Comparison of ENCODE assay signal across 27 cellular contexts in genomic region chr5:170627271-170627670, GRCh38.
"Had no signal": no experiment of that assay in that cellular context is flagged by ENCODE, and none has a peak within 500 bp of the region (broad histone marks: within the 10 kb centered on the region; RNA-seq: fewer than 3 reads in every experiment).

No MANE protein-coding gene starts in this region.

- H3K4me3 ChIP-seq: dorsolateral prefrontal cortex, gastrocnemius medialis, heart left ventricle, left lung, right lobe of liver, suprapubic skin, transverse colon, upper lobe of right lung, uterus had no signal

- H3K79me2 ChIP-seq: parathyroid adenoma had no signal

- H2AFZ ChIP-seq: parathyroid adenoma had no signal

- H3K27ac ChIP-seq: dorsolateral prefrontal cortex, epithelial cell of prostate, gastrocnemius medialis, heart left ventricle, left lung, neutrophil, parathyroid adenoma, right lobe of liver, suprapubic skin, transverse colon, upper lobe of right lung, uterus had no signal

- H3K36me3 Mint-ChIP-seq: naive thymus-derived CD4-positive, alpha-beta T cell had no signal

- DNase-seq: cerebellar nuclear complex; effector CD4-positive, alpha-beta T cell; foreskin fibroblast; gastrocnemius medialis; heart left ventricle; hippocampal formation; left cardiac atrium; left lung; mesenchymal stem cell; midbrain; naive thymus-derived CD4-positive, alpha-beta T cell; right lobe of liver; stimulated activated CD4-positive, alpha-beta T cell treated with anti-CD3 and anti-CD28 coated beads, Interleukin-15, amount 100 ng/mL, for 24 hours; stimulated activated CD4-positive, alpha-beta T cell treated with anti-CD3 and anti-CD28 coated beads, Interleukin-2, amount 100 ng/mL, for 48 hours; stimulated activated naive CD4-positive, alpha-beta T cell; stimulated activated naive CD8-positive, alpha-beta T cell treated with anti-CD3 and anti-CD28 coated beads, Interleukin-15, amount 100 ng/mL, for 72 hours; transverse colon; upper lobe of right lung; uterus had no signal

- ATAC-seq: esophagus mucosa; gastrocnemius medialis; heart left ventricle; left cardiac atrium; left lung; naive thymus-derived CD4-positive, alpha-beta T cell; right lobe of liver; stimulated activated naive CD8-positive, alpha-beta T cell treated with anti-CD3 and anti-CD28 coated beads, Interleukin-15, amount 100 ng/mL, for 72 hours; upper lobe of right lung had no signal

- H3K9ac ChIP-seq: parathyroid adenoma had no signal

- H3K27ac Mint-ChIP-seq: naive thymus-derived CD4-positive, alpha-beta T cell; nephron; progenitor cell of endocrine pancreas had no signal

- H3K9me3 Mint-ChIP-seq: nephron; stimulated activated naive CD8-positive, alpha-beta T cell treated with anti-CD3 and anti-CD28 coated beads, Interleukin-15, amount 100 ng/mL, for 72 hours had no signal

- H3K9me3 ChIP-seq: gastrocnemius medialis, heart left ventricle, left lung, neutrophil, right lobe of liver, suprapubic skin, transverse colon, upper lobe of right lung, uterus had no signal

- H3K36me3 ChIP-seq: gastrocnemius medialis, heart left ventricle, left lung, neutrophil, right lobe of liver, suprapubic skin, transverse colon, upper lobe of right lung, uterus had no signal

- H3K4me1 ChIP-seq: gastrocnemius medialis, parathyroid adenoma, right lobe of liver, suprapubic skin, transverse colon had no signal

- H3K4me1 Mint-ChIP-seq: stimulated activated naive CD8-positive, alpha-beta T cell treated with anti-CD3 and anti-CD28 coated beads, Interleukin-15, amount 100 ng/mL, for 72 hours had no signal

- H3K4me3 Mint-ChIP-seq: naive thymus-derived CD4-positive, alpha-beta T cell; nephron; stimulated activated naive CD8-positive, alpha-beta T cell treated with anti-CD3 and anti-CD28 coated beads, Interleukin-15, amount 100 ng/mL, for 72 hours had no signal

- H3K27me3 ChIP-seq: dorsolateral prefrontal cortex, gastrocnemius medialis, right lobe of liver, suprapubic skin, transverse colon, upper lobe of right lung, uterus had no signal
